In the genomic region with DNA sequence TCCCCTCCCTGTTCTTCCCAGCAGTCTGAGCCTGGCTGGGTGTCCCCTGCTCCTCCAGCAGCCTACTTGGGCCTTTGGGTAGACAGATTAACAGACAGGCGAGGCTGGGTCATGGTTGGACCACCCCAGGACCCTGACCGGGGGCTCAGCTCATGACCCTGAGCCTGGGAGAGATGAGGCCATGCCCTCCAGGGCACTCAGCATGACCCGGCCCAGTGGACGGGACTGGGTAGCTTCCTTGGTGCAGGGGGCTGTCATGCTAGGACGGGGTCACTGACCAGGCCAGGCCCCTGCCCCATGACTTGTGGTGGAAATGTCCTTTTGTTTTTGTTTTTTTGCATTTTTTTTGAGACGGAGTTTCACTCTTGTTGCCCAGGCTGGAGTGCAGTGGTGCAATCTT, we compare ENCODE assay signal across 8 cellular contexts. TPM values are rescaled to one million over a fixed set of nuclear protein-coding genes. Genes with fewer than 3 reads are reported as not detected.
DNase-seq lines count a peak whose midpoint lies in the region; ATAC-seq, FAIRE-seq and TF ChIP-seq lines count a peak whose summit lies in the region.
"Not testable (repeated sequence)": the region's sequence is repeated elsewhere in the genome, so short reads cannot be mapped to it uniquely, and the experiment has no call there.

No MANE protein-coding gene starts in this region.

- peak overlapping the region; percentile 63 to 98 (median 96) for H3K27ac Mint-ChIP-seq in CD4-positive, CD25-positive, alpha-beta regulatory T cell
- peak overlapping the region; percentile 97 for H3K27ac Mint-ChIP-seq in activated CD4-positive, alpha-beta memory T cell treated with anti-CD3 and anti-CD28 coated beads, Interleukin-2, amount 10 ng/mL, durations not matched to agents 7 days and 5 days
- peak overlapping the region; percentile 47 for H3K27ac Mint-ChIP-seq in activated T-helper 2 cell treated with anti-CD3 and anti-CD28 coated beads, Interferon-gamma antibody, Interleukin-2, Interleukin-4, amounts not matched to agents 10 μg/mL and 5 μg/mL and 100 μg/mL, durations not matched to agents 14 hours and 24 hours and 36 hours
- peak overlapping the region; percentile 98 for H3K27ac Mint-ChIP-seq in stimulated activated memory B cell treated with anti-CD40 and anti-IgM and Interleukin-4, amounts not matched to agents 10 μg/mL and 1 μg/mL and 100 μg/mL, for 72 hours

- not testable (repeated sequence) for H3F3A ChIP-seq in PC-9 (ENCODE audit: insufficient read depth, low read depth)

- H3K36me3 ChIP-seq in CD4-positive, CD25-positive, alpha-beta regulatory T cell (ENCODE audit: control insufficient read depth, insufficient read depth, low read length); HCT116 (ENCODE audit: control insufficient read depth in 1 of 2, insufficient read depth in 2 of 2, low read length in 2 of 2); PC-9 (ENCODE audit: low read depth); K562 (ENCODE audit: control insufficient read depth, insufficient read depth, low read length): not testable (repeated sequence)

- TF ChIP-seq POLR2A in HCT116 (IDR thresholded peaks at IDR 0.05; ENCODE audit: borderline replicate concordance, extremely low read depth, insufficient read depth, insufficient read length); K562 (conservative IDR thresholded peaks at IDR 0.05): not testable (repeated sequence)

- not testable (repeated sequence) for H3K9me3 Mint-ChIP-seq in CD4-positive, CD25-positive, alpha-beta regulatory T cell; activated CD4-positive, alpha-beta memory T cell treated with anti-CD3 and anti-CD28 coated beads, Interleukin-2, amount 10 ng/mL, durations not matched to agents 7 days and 5 days; activated T-helper 2 cell treated with anti-CD3 and anti-CD28 coated beads, Interferon-gamma antibody, Interleukin-2, Interleukin-4, amounts not matched to agents 10 μg/mL and 5 μg/mL and 100 μg/mL, durations not matched to agents 14 hours and 24 hours and 36 hours; stimulated activated memory B cell treated with anti-CD40 and anti-IgM and Interleukin-4, amounts not matched to agents 10 μg/mL and 1 μg/mL and 100 μg/mL, for 72 hours

- FAIRE-seq in K562 (lab: Jason Lieb, UNC): not testable (repeated sequence)

- ATAC-seq in CD4-positive, CD25-positive, alpha-beta regulatory T cell (ENCODE audit: low read depth in 2 of 2); HCT116; K562: not testable (repeated sequence)
- ATAC-seq in right cardiac atrium: peak; percentile 39 to 52
- peak; percentile 13 for ATAC-seq in stimulated activated memory B cell treated with anti-CD40 and anti-IgM and Interleukin-4, amounts not matched to agents 10 μg/mL and 1 μg/mL and 100 μg/mL, for 72 hours

- TF ChIP-seq RAD21 in HCT116 (IDR thresholded peaks at IDR 0.05; ENCODE audit: low read depth); K562 (CRISPR knock-in tag; conservative IDR thresholded peaks at IDR 0.05 in 1 of 2, IDR thresholded peaks at IDR 0.05 in 1 of 2): not testable (repeated sequence)

- H3K79me2 ChIP-seq in HCT116 (ENCODE audit: insufficient read depth, low read length); PC-9 (ENCODE audit: low read depth); K562 (ENCODE audit: control insufficient read depth, insufficient read depth, low read length): not testable (repeated sequence)

- not testable (repeated sequence) for H3K4me1 ChIP-seq in CD4-positive, CD25-positive, alpha-beta regulatory T cell (ENCODE audit: control insufficient read depth, insufficient read depth, low read length, poor library complexity, severe bottlenecking); PC-9 (replicated peaks; ENCODE audit: insufficient read depth); right cardiac atrium (ENCODE audit: control insufficient read depth, insufficient read depth, low read length)
- H3K4me1 ChIP-seq in HCT116 (ENCODE audit: control insufficient read depth in 1 of 2, insufficient read depth in 2 of 2, low read length in 2 of 2): peaks cover 2 to 17% of the 10 kb centered on the region in 2 experiments
- H3K4me1 ChIP-seq in K562 (replicated peaks in 1 of 2; ENCODE audit: control insufficient read depth in 2 of 2, insufficient read depth in 2 of 2, low read length in 2 of 2): peaks cover under 1 to 12% of the 10 kb centered on the region in 2 experiments; a peak in 3 of 5 replicates

- intact Hi-C loops in HCT116 (cut with micrococcal nuclease); PC-9 (cut with micrococcal nuclease; ENCODE audit: unreplicated experiment); activated T-helper 2 cell treated with anti-CD3 and anti-CD28 coated beads, Interferon-gamma antibody, Interleukin-2, Interleukin-4, amounts not matched to agents 10 μg/mL and 5 μg/mL and 100 μg/mL, durations not matched to agents 14 hours and 24 hours and 36 hours (cut with micrococcal nuclease); K562 (cut with micrococcal nuclease); right cardiac atrium (cut with DNase I): not testable (repeated sequence)

- RAD21 ChIA-PET in HCT116 (lab: Charles Lee; ENCODE audit: low non-redundant PET in 1 of 2, low total read pairs in 2 of 2, uncharacterized antibody in 2 of 2, unreplicated experiment in 2 of 2): not testable (repeated sequence)

- H3K36me3 Mint-ChIP-seq in CD4-positive, CD25-positive, alpha-beta regulatory T cell; activated CD4-positive, alpha-beta memory T cell treated with anti-CD3 and anti-CD28 coated beads, Interleukin-2, amount 10 ng/mL, durations not matched to agents 7 days and 5 days (ENCODE audit: low read depth); activated T-helper 2 cell treated with anti-CD3 and anti-CD28 coated beads, Interferon-gamma antibody, Interleukin-2, Interleukin-4, amounts not matched to agents 10 μg/mL and 5 μg/mL and 100 μg/mL, durations not matched to agents 14 hours and 24 hours and 36 hours (ENCODE audit: low read depth); stimulated activated memory B cell treated with anti-CD40 and anti-IgM and Interleukin-4, amounts not matched to agents 10 μg/mL and 1 μg/mL and 100 μg/mL, for 72 hours: not testable (repeated sequence)

- peaks cover 4 to 32% (median 12%) of the 10 kb centered on the region in 4 donors for H3K4me1 Mint-ChIP-seq in CD4-positive, CD25-positive, alpha-beta regulatory T cell
- H3K4me1 Mint-ChIP-seq in activated CD4-positive, alpha-beta memory T cell treated with anti-CD3 and anti-CD28 coated beads, Interleukin-2, amount 10 ng/mL, durations not matched to agents 7 days and 5 days: peaks cover 39% of the 10 kb centered on the region
- peaks cover 20% of the 10 kb centered on the region for H3K4me1 Mint-ChIP-seq in activated T-helper 2 cell treated with anti-CD3 and anti-CD28 coated beads, Interferon-gamma antibody, Interleukin-2, Interleukin-4, amounts not matched to agents 10 μg/mL and 5 μg/mL and 100 μg/mL, durations not matched to agents 14 hours and 24 hours and 36 hours (ENCODE audit: low read depth)
- peaks cover 21% of the 10 kb centered on the region for H3K4me1 Mint-ChIP-seq in stimulated activated memory B cell treated with anti-CD40 and anti-IgM and Interleukin-4, amounts not matched to agents 10 μg/mL and 1 μg/mL and 100 μg/mL, for 72 hours

- H3K27ac ChIP-seq in CD4-positive, CD25-positive, alpha-beta regulatory T cell (ENCODE audit: insufficient read depth, low read length, poor library complexity, severe bottlenecking): peak overlapping the region; percentile 72
- H3K27ac ChIP-seq in HCT116 (ENCODE audit: low read depth, low read length); PC-9; K562 (ENCODE audit: extremely low read depth, low read depth, low read length); right cardiac atrium (ENCODE audit: low read length): not testable (repeated sequence)

- in situ Hi-C loops in K562 (cut with MboI): not testable (repeated sequence)

- H3K27me3 ChIP-seq in CD4-positive, CD25-positive, alpha-beta regulatory T cell (ENCODE audit: control insufficient read depth, insufficient read depth, low read length); HCT116 (ENCODE audit: insufficient read depth, low read length); PC-9 (ENCODE audit: insufficient read depth, low read depth); K562 (ENCODE audit: control insufficient read depth in 2 of 2, insufficient read depth in 2 of 2, low read length in 2 of 2); right cardiac atrium (ENCODE audit: control insufficient read depth, insufficient read depth): not testable (repeated sequence)

- H3K4me3 ChIP-seq in CD4-positive, CD25-positive, alpha-beta regulatory T cell (ENCODE audit: low read depth, low read length); PC-9; K562; right cardiac atrium (ENCODE audit: low read length): not testable (repeated sequence)
- H3K4me3 ChIP-seq in HCT116 (replicated peaks in 1 of 2; ENCODE audit: low read depth in 1 of 2, low read length in 2 of 2): peak overlapping the region in 1 of 2 experiments; percentile 38; a peak in 1 of 4 replicates

- not testable (repeated sequence) for H3K9me1 ChIP-seq in K562 (ENCODE audit: control insufficient read depth, insufficient read depth, low read length)

- 0 out of 2 replicates have a peak overlapping the region, but pooled peaks have one; percentile 55 for H3K4me2 ChIP-seq in HCT116 (ENCODE audit: low read length)
- not testable (repeated sequence) for H3K4me2 ChIP-seq in PC-9; K562 (ENCODE audit: insufficient read depth, low read length)

- CTCF ChIA-PET in HCT116 (lab: Charles Lee); PC-9 (lab: Charles Lee); K562 (lab: Yijun Ruan, JAX; ENCODE audit: low intra/inter-chr PET ratio): not testable (repeated sequence)
- CTCF ChIA-PET in activated CD4-positive, alpha-beta memory T cell treated with anti-CD3 and anti-CD28 coated beads, Interleukin-2, amount 10 ng/mL, durations not matched to agents 7 days and 5 days (lab: Charles Lee): interaction anchor here (0.6 kb wide), 1 partner anchor 48 kb away, joined by 3 read pairs; no protein-coding TSS in a partner anchor

- H2AFZ ChIP-seq in HCT116 (ENCODE audit: low read depth, low read length, poor library complexity, severe bottlenecking); PC-9; K562 (ENCODE audit: low read depth, low read length): not testable (repeated sequence)

- TSS peak; percentile 45 for BruUV-seq in HCT116 (replicated peaks; lab: Mats Ljungman, UMichigan)
- TSS peak; percentile 60 for BruUV-seq in PC-9 (replicated peaks; lab: Mats Ljungman, UMichigan)
- TSS peak; percentile 30 for BruUV-seq in K562 (replicated peaks; lab: Mats Ljungman, UMichigan)

- peak overlapping the region; percentile 81 to 99 (median 90) for H3K4me3 Mint-ChIP-seq in CD4-positive, CD25-positive, alpha-beta regulatory T cell
- H3K4me3 Mint-ChIP-seq in activated CD4-positive, alpha-beta memory T cell treated with anti-CD3 and anti-CD28 coated beads, Interleukin-2, amount 10 ng/mL, durations not matched to agents 7 days and 5 days: peak overlapping the region; percentile 97
- H3K4me3 Mint-ChIP-seq in activated T-helper 2 cell treated with anti-CD3 and anti-CD28 coated beads, Interferon-gamma antibody, Interleukin-2, Interleukin-4, amounts not matched to agents 10 μg/mL and 5 μg/mL and 100 μg/mL, durations not matched to agents 14 hours and 24 hours and 36 hours (ENCODE audit: low read depth): peak overlapping the region; percentile 88
- H3K4me3 Mint-ChIP-seq in stimulated activated memory B cell treated with anti-CD40 and anti-IgM and Interleukin-4, amounts not matched to agents 10 μg/mL and 1 μg/mL and 100 μg/mL, for 72 hours: peak overlapping the region; percentile 91

- not testable (repeated sequence) for DNase-seq in CD4-positive, CD25-positive, alpha-beta regulatory T cell; HCT116 (ENCODE audit: low read depth, low spot score); PC-9; activated CD4-positive, alpha-beta memory T cell treated with anti-CD3 and anti-CD28 coated beads, Interleukin-2, amount 10 ng/mL, durations not matched to agents 7 days and 5 days; activated T-helper 2 cell treated with anti-CD3 and anti-CD28 coated beads, Interferon-gamma antibody, Interleukin-2, Interleukin-4, amounts not matched to agents 10 μg/mL and 5 μg/mL and 100 μg/mL, durations not matched to agents 14 hours and 24 hours and 36 hours (ENCODE audit: low spot score); K562 (ENCODE audit: extremely low read depth in 1 of 4, low spot score in 3 of 4); right cardiac atrium

- TF ChIP-seq EP300 in K562 (IDR thresholded peaks at IDR 0.05; ENCODE audit: low read length): not testable (repeated sequence)

- 80% methylated on average over 4 of the region's 6 CpGs for WGBS in K562 (ENCODE audit: insufficient coverage, low coverage, missing lambda C conversion rate)
- 91% methylated on average over 6 of the region's 6 CpGs for WGBS in right cardiac atrium

- not testable (repeated sequence) for H4K20me1 ChIP-seq in HCT116 (ENCODE audit: insufficient read depth); PC-9 (ENCODE audit: insufficient read depth); K562 (replicated peaks; ENCODE audit: control insufficient read depth, insufficient read depth, low read length)

- H3K27me3 Mint-ChIP-seq in CD4-positive, CD25-positive, alpha-beta regulatory T cell; activated CD4-positive, alpha-beta memory T cell treated with anti-CD3 and anti-CD28 coated beads, Interleukin-2, amount 10 ng/mL, durations not matched to agents 7 days and 5 days; activated T-helper 2 cell treated with anti-CD3 and anti-CD28 coated beads, Interferon-gamma antibody, Interleukin-2, Interleukin-4, amounts not matched to agents 10 μg/mL and 5 μg/mL and 100 μg/mL, durations not matched to agents 14 hours and 24 hours and 36 hours (ENCODE audit: low read depth); stimulated activated memory B cell treated with anti-CD40 and anti-IgM and Interleukin-4, amounts not matched to agents 10 μg/mL and 1 μg/mL and 100 μg/mL, for 72 hours: not testable (repeated sequence)

- H3K9me2 ChIP-seq in HCT116 (ENCODE audit: insufficient read depth); PC-9 (ENCODE audit: insufficient read depth): not testable (repeated sequence)

- POLR2A ChIA-PET in HCT116 (lab: Charles Lee); PC-9 (lab: Charles Lee; ENCODE audit: unreplicated experiment); K562 (lab: Yijun Ruan, JAX): not testable (repeated sequence)
- POLR2A ChIA-PET in activated CD4-positive, alpha-beta memory T cell treated with anti-CD3 and anti-CD28 coated beads, Interleukin-2, amount 10 ng/mL, durations not matched to agents 7 days and 5 days (lab: Charles Lee): interaction anchor here (0.6 kb wide), 1 partner anchor 194 kb away, joined by 4 read pairs; no protein-coding TSS in a partner anchor

- not testable (repeated sequence) for H3K9me3 ChIP-seq in CD4-positive, CD25-positive, alpha-beta regulatory T cell (ENCODE audit: control insufficient read depth in 2 of 2, low read length in 2 of 2); HCT116 (ENCODE audit: control insufficient read depth in 1 of 2, insufficient read depth in 1 of 2, low read depth in 1 of 2, low read length in 2 of 2); PC-9 (ENCODE audit: insufficient read depth, low read depth); K562 (replicated peaks; ENCODE audit: control insufficient read depth, insufficient read depth, low read depth, low read length); right cardiac atrium (ENCODE audit: control insufficient read depth, low read length)

- not testable (repeated sequence) for TF ChIP-seq CTCF in HCT116 (IDR thresholded peaks at IDR 0.05 in 2 of 3, conservative IDR thresholded peaks at IDR 0.05 in 1 of 3; ENCODE audit: borderline replicate concordance in 1 of 3, insufficient read depth in 1 of 3, low read depth in 2 of 3, low read length in 2 of 3); PC-9 (conservative IDR thresholded peaks at IDR 0.05); K562 (IDR thresholded peaks at IDR 0.05 in 2 of 3, conservative IDR thresholded peaks at IDR 0.05 in 1 of 3; ENCODE audit: insufficient read depth in 2 of 3, low read depth in 1 of 3, low read length in 3 of 3)

- H3K9ac ChIP-seq in HCT116 (ENCODE audit: low read length): 0 out of 2 replicates have a peak overlapping the region, but pooled peaks have one; percentile 48
- H3K9ac ChIP-seq in K562 (ENCODE audit: insufficient read depth in 1 of 2, low read depth in 2 of 2, low read length in 2 of 2): not testable (repeated sequence)

RNA-seq across cellular contexts. Expression of a gene that starts 5.3 kb away (rescaled TPM):
- total RNA-seq in CD4-positive, CD25-positive, alpha-beta regulatory T cell: 23.4 TPM
- 10 to 100 TPM; 12.9 to 17.0 (median 16.5) TPM for polyA plus RNA-seq in CD4-positive, CD25-positive, alpha-beta regulatory T cell
- total RNA-seq in HCT116 (2021; ENCODE audit: unreplicated experiment) (14.0 TPM), PC-9 (2021) (7.4 and 10.2 TPM in 2 replicates), K562 (2014; rRNA removed) (10.7 and 12.0 TPM in 2 replicates), K562 (2014; rRNA removed; fragmentation: Illumina TruSeq; extraction: Trizol) (2.5 and 2.9 TPM in 2 replicates), K562 (2015; rRNA removed; fragmentation: Illumina TruSeq; extraction: Trizol) (6.9 and 7.1 TPM in 2 replicates), K562 (2021) (11.1 and 12.5 TPM in 2 replicates), right cardiac atrium (1 to 10 TPM; 4.1 to 7.2 (median 5.9) TPM)
- 23.2 and 24.5 TPM in 2 replicates for polyA plus RNA-seq in HCT116 (2012)
- 10 to 100 TPM; 64.6 to 68.4 TPM for total RNA-seq in activated CD4-positive, alpha-beta memory T cell treated with anti-CD3 and anti-CD28 coated beads, Interleukin-2, amount 10 ng/mL, durations not matched to agents 7 days and 5 days
- 46.2 and 47.0 TPM in 2 replicates for total RNA-seq in activated T-helper 2 cell treated with anti-CD3 and anti-CD28 coated beads, Interferon-gamma antibody, Interleukin-2, Interleukin-4, amounts not matched to agents 10 μg/mL and 5 μg/mL and 100 μg/mL, durations not matched to agents 14 hours and 24 hours and 36 hours
- 9.0 and 28.5 TPM in 2 replicates for total RNA-seq in K562 (2011; cell fraction: chromatin; rRNA removed; ENCODE audit: low replicate concordance)
- 30.5 and 31.9 TPM in 2 replicates for total RNA-seq in K562 (2011; cell fraction: nucleolus; rRNA removed)
- 15.0 and 17.6 TPM in 2 replicates for total RNA-seq in K562 (2011; cell fraction: nucleoplasm; rRNA removed)
- polyA plus RNA-seq in K562 (2011; rRNA removed) (6.6 and 8.0 TPM in 2 replicates), K562 (2014; fragmentation: Illumina TruSeq; extraction: Trizol) (7.1 and 10.4 TPM in 2 replicates), K562 (2014; fragmentation: Nextera tagmentation; extraction: Ambion mirVana) (under 1 TPM; 0.46 to 0.81 TPM), K562 (2014; rRNA removed) (9.6 and 11.8 TPM in 2 replicates), right cardiac atrium (3.7 TPM)
- polyA plus RNA-seq in K562 (2011; cell fraction: cytosol; rRNA removed): 9.0 and 21.5 TPM in 2 replicates
- 24.8 and 45.2 TPM in 2 replicates for polyA plus RNA-seq in K562 (2011; cell fraction: nucleus; rRNA removed)
- polyA plus RNA-seq in K562 (2012): 11.5 and 24.6 TPM in 2 replicates
- 2.7 and 4.9 TPM in 2 replicates for polyA minus RNA-seq in K562 (2011; rRNA and poly(A)+ RNA removed)
- 7.2 and 8.3 TPM in 2 replicates for polyA minus RNA-seq in K562 (2011; cell fraction: cytosol; rRNA and poly(A)+ RNA removed)
- 6.9 and 8.3 TPM in 2 replicates for polyA minus RNA-seq in K562 (2011; cell fraction: nucleus; rRNA and poly(A)+ RNA removed)

RNA-seq across cellular contexts. Expression of a gene that starts 15.5 kb away (rescaled TPM):
- total RNA-seq in CD4-positive, CD25-positive, alpha-beta regulatory T cell: not detected
- under 1 TPM in 1 of 4 donors, not detected in 3; 0.29 TPM for polyA plus RNA-seq in CD4-positive, CD25-positive, alpha-beta regulatory T cell
- 7.9 TPM for total RNA-seq in HCT116 (2021; ENCODE audit: unreplicated experiment)
- 10.7 and 11.0 TPM in 2 replicates for polyA plus RNA-seq in HCT116 (2012)
- 2.2 and 4.5 TPM in 2 replicates for total RNA-seq in PC-9 (2021)
- 1 to 10 TPM in 1 of 2 experiments, under 1 TPM in 1; 0.93 to 2.1 TPM for total RNA-seq in activated CD4-positive, alpha-beta memory T cell treated with anti-CD3 and anti-CD28 coated beads, Interleukin-2, amount 10 ng/mL, durations not matched to agents 7 days and 5 days
- 4.5 and 4.7 TPM in 2 replicates for total RNA-seq in activated T-helper 2 cell treated with anti-CD3 and anti-CD28 coated beads, Interferon-gamma antibody, Interleukin-2, Interleukin-4, amounts not matched to agents 10 μg/mL and 5 μg/mL and 100 μg/mL, durations not matched to agents 14 hours and 24 hours and 36 hours
- 1.9 and 6.9 TPM in 2 replicates for total RNA-seq in K562 (2011; cell fraction: chromatin; rRNA removed; ENCODE audit: low replicate concordance)
- 5.9 and 6.5 TPM in 2 replicates for total RNA-seq in K562 (2011; cell fraction: nucleolus; rRNA removed)
- total RNA-seq in K562 (2011; cell fraction: nucleoplasm; rRNA removed): 3.1 and 5.1 TPM in 2 replicates
- total RNA-seq in K562 (2014; rRNA removed): 1.8 and 1.9 TPM in 2 replicates
- 0.29 and 0.44 TPM in 2 replicates for total RNA-seq in K562 (2014; rRNA removed; fragmentation: Illumina TruSeq; extraction: Trizol)
- 0.45 and 0.51 TPM in 2 replicates for total RNA-seq in K562 (2015; rRNA removed; fragmentation: Illumina TruSeq; extraction: Trizol)
- total RNA-seq in K562 (2021): 1.1 and 1.4 TPM in 2 replicates
- polyA plus RNA-seq in K562 (2011; rRNA removed): 2.2 and 2.8 TPM in 2 replicates
- 3.5 and 4.5 TPM in 2 replicates for polyA plus RNA-seq in K562 (2011; cell fraction: cytosol; rRNA removed)
- 16.6 and 22.0 TPM in 2 replicates for polyA plus RNA-seq in K562 (2011; cell fraction: nucleus; rRNA removed)
- polyA plus RNA-seq in K562 (2012): 0.92 and 3.8 TPM in 2 replicates
- polyA plus RNA-seq in K562 (2014; fragmentation: Illumina TruSeq; extraction: Trizol): 0.62 and 0.84 TPM in 2 replicates
- polyA plus RNA-seq in K562 (2014; fragmentation: Nextera tagmentation; extraction: Ambion mirVana): under 1 TPM in 1 of 2 experiments, not detected in 1; 0.10 TPM
- 1.7 and 2.8 TPM in 2 replicates for polyA plus RNA-seq in K562 (2014; rRNA removed)
- polyA minus RNA-seq in K562 (2011; rRNA and poly(A)+ RNA removed): 0.35 and 0.42 TPM in 2 replicates
- 0.48 and 0.73 TPM in 2 replicates for polyA minus RNA-seq in K562 (2011; cell fraction: cytosol; rRNA and poly(A)+ RNA removed)
- 1.3 TPM in 2 replicates for polyA minus RNA-seq in K562 (2011; cell fraction: nucleus; rRNA and poly(A)+ RNA removed)
- 1 to 10 TPM; 5.1 to 7.3 (median 5.9) TPM for total RNA-seq in right cardiac atrium
- 6.1 TPM for polyA plus RNA-seq in right cardiac atrium

RNA-seq across cellular contexts. Expression of a gene that starts 52.5 kb away (rescaled TPM):
- total RNA-seq in CD4-positive, CD25-positive, alpha-beta regulatory T cell: 41.0 TPM
- 100 to 1,000 TPM in 1 of 4 donors, 10 to 100 TPM in 3; 77.9 to 101 (median 91.5) TPM for polyA plus RNA-seq in CD4-positive, CD25-positive, alpha-beta regulatory T cell
- total RNA-seq in HCT116 (2021; ENCODE audit: unreplicated experiment) (144 TPM), PC-9 (2021) (77.1 and 117 TPM in 2 replicates), K562 (2014; rRNA removed) (234 and 278 TPM in 2 replicates), K562 (2014; rRNA removed; fragmentation: Illumina TruSeq; extraction: Trizol) (274 and 289 TPM in 2 replicates), K562 (2015; rRNA removed; fragmentation: Illumina TruSeq; extraction: Trizol) (266 and 281 TPM in 2 replicates), K562 (2021) (131 and 132 TPM in 2 replicates), right cardiac atrium (10 to 100 TPM; 63.4 to 73.4 (median 67.7) TPM)
- polyA plus RNA-seq in HCT116 (2012): 194 and 200 TPM in 2 replicates
- total RNA-seq in activated CD4-positive, alpha-beta memory T cell treated with anti-CD3 and anti-CD28 coated beads, Interleukin-2, amount 10 ng/mL, durations not matched to agents 7 days and 5 days: 10 to 100 TPM; 87.1 to 93.5 TPM
- total RNA-seq in activated T-helper 2 cell treated with anti-CD3 and anti-CD28 coated beads, Interferon-gamma antibody, Interleukin-2, Interleukin-4, amounts not matched to agents 10 μg/mL and 5 μg/mL and 100 μg/mL, durations not matched to agents 14 hours and 24 hours and 36 hours: 148 and 160 TPM in 2 replicates
- total RNA-seq in K562 (2011; cell fraction: chromatin; rRNA removed; ENCODE audit: low replicate concordance): 75.3 and 99.4 TPM in 2 replicates
- 77.6 and 88.4 TPM in 2 replicates for total RNA-seq in K562 (2011; cell fraction: nucleolus; rRNA removed)
- 86.2 and 92.8 TPM in 2 replicates for total RNA-seq in K562 (2011; cell fraction: nucleoplasm; rRNA removed)
- polyA plus RNA-seq in K562 (2011; rRNA removed) (120 and 151 TPM in 2 replicates), K562 (2014; fragmentation: Illumina TruSeq; extraction: Trizol) (271 and 366 TPM in 2 replicates), K562 (2014; fragmentation: Nextera tagmentation; extraction: Ambion mirVana) (100 to 1,000 TPM; 274 to 281 TPM), K562 (2014; rRNA removed) (236 and 249 TPM in 2 replicates), right cardiac atrium (109 TPM)
- 249 and 264 TPM in 2 replicates for polyA plus RNA-seq in K562 (2011; cell fraction: cytosol; rRNA removed)
- 86.3 and 104 TPM in 2 replicates for polyA plus RNA-seq in K562 (2011; cell fraction: nucleus; rRNA removed)
- polyA plus RNA-seq in K562 (2012): 144 and 316 TPM in 2 replicates
- 231 and 354 TPM in 2 replicates for polyA minus RNA-seq in K562 (2011; rRNA and poly(A)+ RNA removed)
- polyA minus RNA-seq in K562 (2011; cell fraction: cytosol; rRNA and poly(A)+ RNA removed): 87.0 and 105 TPM in 2 replicates
- 38.2 and 60.6 TPM in 2 replicates for polyA minus RNA-seq in K562 (2011; cell fraction: nucleus; rRNA and poly(A)+ RNA removed)

RNA-seq across cellular contexts. Expression of a gene that starts 53.4 kb away (rescaled TPM):
- 69.6 TPM for total RNA-seq in CD4-positive, CD25-positive, alpha-beta regulatory T cell
- 10 to 100 TPM; 45.1 to 61.4 (median 54.4) TPM for polyA plus RNA-seq in CD4-positive, CD25-positive, alpha-beta regulatory T cell
- total RNA-seq in HCT116 (2021; ENCODE audit: unreplicated experiment) (48.7 TPM), PC-9 (2021) (69.1 and 80.2 TPM in 2 replicates), K562 (2014; rRNA removed) (51.8 and 85.3 TPM in 2 replicates), K562 (2014; rRNA removed; fragmentation: Illumina TruSeq; extraction: Trizol) (45.4 and 47.2 TPM in 2 replicates), K562 (2015; rRNA removed; fragmentation: Illumina TruSeq; extraction: Trizol) (51.0 and 52.7 TPM in 2 replicates), K562 (2021) (67.8 and 69.2 TPM in 2 replicates), right cardiac atrium (100 to 1,000 TPM; 124 to 144 (median 135) TPM)
- polyA plus RNA-seq in HCT116 (2012): 57.2 and 68.4 TPM in 2 replicates
- 100 to 1,000 TPM; 115 to 118 TPM for total RNA-seq in activated CD4-positive, alpha-beta memory T cell treated with anti-CD3 and anti-CD28 coated beads, Interleukin-2, amount 10 ng/mL, durations not matched to agents 7 days and 5 days
- 115 and 128 TPM in 2 replicates for total RNA-seq in activated T-helper 2 cell treated with anti-CD3 and anti-CD28 coated beads, Interferon-gamma antibody, Interleukin-2, Interleukin-4, amounts not matched to agents 10 μg/mL and 5 μg/mL and 100 μg/mL, durations not matched to agents 14 hours and 24 hours and 36 hours
- 19.1 and 56.0 TPM in 2 replicates for total RNA-seq in K562 (2011; cell fraction: chromatin; rRNA removed; ENCODE audit: low replicate concordance)
- total RNA-seq in K562 (2011; cell fraction: nucleolus; rRNA removed): 46.4 and 51.1 TPM in 2 replicates
- total RNA-seq in K562 (2011; cell fraction: nucleoplasm; rRNA removed): 29.2 and 47.6 TPM in 2 replicates
- polyA plus RNA-seq in K562 (2011; rRNA removed) (60.4 and 68.9 TPM in 2 replicates), K562 (2014; fragmentation: Illumina TruSeq; extraction: Trizol) (50.3 and 58.1 TPM in 2 replicates), K562 (2014; fragmentation: Nextera tagmentation; extraction: Ambion mirVana) (10 to 100 TPM; 31.5 to 48.8 TPM), K562 (2014; rRNA removed) (45.3 and 48.9 TPM in 2 replicates), right cardiac atrium (161 TPM)
- 79.6 and 131 TPM in 2 replicates for polyA plus RNA-seq in K562 (2011; cell fraction: cytosol; rRNA removed)
- polyA plus RNA-seq in K562 (2011; cell fraction: nucleus; rRNA removed): 40.8 and 61.4 TPM in 2 replicates
- polyA plus RNA-seq in K562 (2012): 44.7 and 52.7 TPM in 2 replicates
- polyA minus RNA-seq in K562 (2011; rRNA and poly(A)+ RNA removed): 51.0 and 71.0 TPM in 2 replicates
- 68.5 and 68.7 TPM in 2 replicates for polyA minus RNA-seq in K562 (2011; cell fraction: cytosol; rRNA and poly(A)+ RNA removed)
- polyA minus RNA-seq in K562 (2011; cell fraction: nucleus; rRNA and poly(A)+ RNA removed): 17.6 and 24.5 TPM in 2 replicates

Comparison
In these comparisons a context has a peak if more than half of its experiments do, and no peak if none do; other contexts are left out.
1. H3K27ac Mint-ChIP-seq: peak in every context shown above with its lines; median percentile 98 in stimulated activated memory B cell treated with anti-CD40 and anti-IgM and Interleukin-4, amounts not matched to agents 10 μg/mL and 1 μg/mL and 100 μg/mL, for 72 hours; 97 in activated CD4-positive, alpha-beta memory T cell treated with anti-CD3 and anti-CD28 coated beads, Interleukin-2, amount 10 ng/mL, durations not matched to agents 7 days and 5 days; 96 in CD4-positive, CD25-positive, alpha-beta regulatory T cell; 47 in activated T-helper 2 cell treated with anti-CD3 and anti-CD28 coated beads, Interferon-gamma antibody, Interleukin-2, Interleukin-4, amounts not matched to agents 10 μg/mL and 5 μg/mL and 100 μg/mL, durations not matched to agents 14 hours and 24 hours and 36 hours.